ENCODE assay signal across 10 cellular contexts in the genomic region with DNA sequence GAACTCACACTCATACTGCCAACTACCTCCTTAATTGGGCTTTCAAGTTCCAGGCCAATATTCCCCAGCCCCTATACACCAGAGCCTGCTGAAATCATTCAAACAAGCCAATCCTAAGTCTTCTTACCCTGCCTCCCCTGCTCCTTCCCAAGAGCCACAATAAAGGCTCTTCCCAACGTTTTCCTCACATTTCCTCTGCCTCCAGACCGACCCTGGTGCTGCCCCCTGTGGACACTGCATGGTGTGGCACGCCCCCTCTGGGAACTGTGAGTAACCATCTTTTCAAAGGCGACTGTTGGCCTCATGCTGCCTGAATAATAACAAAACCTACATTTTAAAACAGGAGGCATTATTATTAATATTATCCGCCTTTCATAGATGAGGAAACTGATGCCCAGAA.
DNase-seq lines count a peak whose midpoint lies in the region; ATAC-seq and TF ChIP-seq lines count a peak whose summit lies in the region.
"Had no signal": no experiment of that assay in that cellular context is flagged by ENCODE, and none has a peak within 500 bp of the region (broad histone marks: within the 10 kb centered on the region; RNA-seq: fewer than 3 reads in every experiment).

No MANE protein-coding gene starts in this region.

- H3K27ac ChIP-seq in GM23338 (ENCODE audit: low read depth) = no peak overlapping the region
- H3K27ac ChIP-seq in WERI-Rb-1 = no peak overlapping the region

- no peak overlapping the region for H3K4me3 ChIP-seq in AG10803 (ENCODE audit: low read length)
- no peak overlapping the region for H3K4me3 ChIP-seq in GM23338
- no peak overlapping the region for H3K4me3 ChIP-seq in WERI-Rb-1 (ENCODE audit: low read depth, low read length)

- H2AFZ ChIP-seq in GM23338 = no peak overlapping the region

- no peaks in the 10 kb centered on the region for H3K36me3 ChIP-seq in GM23338 (ENCODE audit: insufficient read depth)
- no peaks in the 10 kb centered on the region for H3K36me3 ChIP-seq in WERI-Rb-1

- H3K4me1 Mint-ChIP-seq in GM23338 = peaks cover 8% of the 10 kb centered on the region
- H3K4me1 Mint-ChIP-seq in stimulated activated memory B cell treated with anti-CD40 and anti-IgM and Interleukin-4, amounts not matched to agents 10 μg/mL and 1 μg/mL and 100 μg/mL, for 72 hours = no peaks in the 10 kb centered on the region

- TF ChIP-seq CTCF in AG10803 (conservative IDR thresholded peaks at IDR 0.05; ENCODE audit: low read length) (peak; percentile 43), GM23338 (conservative IDR thresholded peaks at IDR 0.05; ENCODE audit: low read depth in 2 of 2) (peak; percentile 92 to 95; a peak in 3 of 4 replicates), WERI-Rb-1 (IDR thresholded peaks at IDR 0.05; ENCODE audit: low read depth, low read length) (peak; percentile 77)

- peaks cover 11% of the 10 kb centered on the region; the same call in 2 of the 3 replicates for H3K36me3 Mint-ChIP-seq in GM23338 (ENCODE audit: low read depth)
- no peaks in the 10 kb centered on the region for H3K36me3 Mint-ChIP-seq in stimulated activated memory B cell treated with anti-CD40 and anti-IgM and Interleukin-4, amounts not matched to agents 10 μg/mL and 1 μg/mL and 100 μg/mL, for 72 hours

- 0 out of 2 replicates have a peak overlapping the region, but pooled peaks have one; percentile 6 for H3K27ac Mint-ChIP-seq in GM23338
- H3K27ac Mint-ChIP-seq in stimulated activated memory B cell treated with anti-CD40 and anti-IgM and Interleukin-4, amounts not matched to agents 10 μg/mL and 1 μg/mL and 100 μg/mL, for 72 hours = no peak overlapping the region

- H3K4me2 ChIP-seq in GM23338 = no peak overlapping the region

- H3K27me3 ChIP-seq in GM23338 (ENCODE audit: insufficient read depth) (no peaks in the 10 kb centered on the region), WERI-Rb-1 (ENCODE audit: insufficient read depth, low read depth, severe bottlenecking) (no peaks in the 10 kb centered on the region)

- H3K9me3 Mint-ChIP-seq in GM23338 = peaks cover 4% of the 10 kb centered on the region; the same call in 2 of the 3 replicates
- H3K9me3 Mint-ChIP-seq in stimulated activated memory B cell treated with anti-CD40 and anti-IgM and Interleukin-4, amounts not matched to agents 10 μg/mL and 1 μg/mL and 100 μg/mL, for 72 hours = peaks cover 4% of the 10 kb centered on the region

- H3K79me2 ChIP-seq in GM23338 (replicated peaks; ENCODE audit: insufficient read depth) = no peaks in the 10 kb centered on the region

- DNase-seq in AG10803 (ENCODE audit: low read depth) (no peak), GM23338 (ENCODE audit: low spot score) (peak; percentile 92), WERI-Rb-1 (peak; percentile 45), left lobe of liver (ENCODE audit: low spot score) (no peak), CD1c-positive myeloid dendritic cell (ENCODE audit: extremely low spot score) (no peak), NCI-H446 (lab: John Stamatoyannopoulos, UW) (no peak)
- DNase-seq: kidney glomerular epithelial cell, NCI-H1048 had no signal

- H3K9me2 ChIP-seq in GM23338 (ENCODE audit: insufficient read depth) = 0 out of 2 replicates have a peak, but pooled peaks cover 19% of the 10 kb centered on the region

- H4K20me1 ChIP-seq in GM23338 (replicated peaks; ENCODE audit: insufficient read depth) = no peaks in the 10 kb centered on the region

- no peaks in the 10 kb centered on the region for H3F3A ChIP-seq in GM23338 (replicated peaks; ENCODE audit: low read depth)

- peaks cover 2% of the 10 kb centered on the region for H3K27me3 Mint-ChIP-seq in GM23338 (ENCODE audit: insufficient read depth, low read depth, poor library complexity)
- H3K27me3 Mint-ChIP-seq in stimulated activated memory B cell treated with anti-CD40 and anti-IgM and Interleukin-4, amounts not matched to agents 10 μg/mL and 1 μg/mL and 100 μg/mL, for 72 hours = no peaks in the 10 kb centered on the region

- no peaks in the 10 kb centered on the region for H3K4me1 ChIP-seq in GM23338 (ENCODE audit: insufficient read depth)

- peaks cover 10% of the 10 kb centered on the region for H3K9me3 ChIP-seq in WERI-Rb-1 (ENCODE audit: severe bottlenecking)

- peak; percentile 98 for ATAC-seq in GM23338
- peak; percentile 66 for ATAC-seq in left lobe of liver
- no peak for ATAC-seq in GM21576 (IDR thresholded peaks at IDR 0.05; ENCODE audit: unreplicated experiment)
- no peak for ATAC-seq in stimulated activated memory B cell treated with anti-CD40 and anti-IgM and Interleukin-4, amounts not matched to agents 10 μg/mL and 1 μg/mL and 100 μg/mL, for 72 hours

- no peak overlapping the region for H3K4me3 Mint-ChIP-seq in GM23338
- H3K4me3 Mint-ChIP-seq in stimulated activated memory B cell treated with anti-CD40 and anti-IgM and Interleukin-4, amounts not matched to agents 10 μg/mL and 1 μg/mL and 100 μg/mL, for 72 hours = no peak overlapping the region

TF ChIP-seq in GM23338, 12 proteins besides CTCF, POLR2A, EP300 and RAD21:
- TF ChIP-seq EZH2phosphoT487 (IDR thresholded peaks at IDR 0.05; ENCODE audit: unreplicated experiment) = no peak
- TF ChIP-seq ZNF331 (CRISPR knock-in tag; IDR thresholded peaks at IDR 0.05; ENCODE audit: low read depth) = no peak
- no peak for TF ChIP-seq POLR2AphosphoS5 (IDR thresholded peaks at IDR 0.05; ENCODE audit: low read depth)
- no peak for TF ChIP-seq JUNB (IDR thresholded peaks at IDR 0.05; ENCODE audit: unreplicated experiment)

Comparison
In these comparisons a context has a peak if more than half of its experiments do, and no peak if none do; other contexts are left out.
1. DNase-seq: peak in GM23338 (single experiment) and WERI-Rb-1 (single experiment); none in AG10803 (single experiment), left lobe of liver (single experiment), CD1c-positive myeloid dendritic cell (single experiment) and NCI-H446 (0 of 2).
2. CTCF ChIP-seq: peak in every context shown above with its lines; median percentile 94 in GM23338; 77 in WERI-Rb-1; 43 in AG10803.
3. ATAC-seq: peak in GM23338 (single experiment) and left lobe of liver (single experiment); none in GM21576 (single experiment) and stimulated activated memory B cell treated with anti-CD40 and anti-IgM and Interleukin-4, amounts not matched to agents 10 μg/mL and 1 μg/mL and 100 μg/mL, for 72 hours (single experiment).